11 cellular contexts compared by ENCODE assay signal in the genomic region with DNA sequence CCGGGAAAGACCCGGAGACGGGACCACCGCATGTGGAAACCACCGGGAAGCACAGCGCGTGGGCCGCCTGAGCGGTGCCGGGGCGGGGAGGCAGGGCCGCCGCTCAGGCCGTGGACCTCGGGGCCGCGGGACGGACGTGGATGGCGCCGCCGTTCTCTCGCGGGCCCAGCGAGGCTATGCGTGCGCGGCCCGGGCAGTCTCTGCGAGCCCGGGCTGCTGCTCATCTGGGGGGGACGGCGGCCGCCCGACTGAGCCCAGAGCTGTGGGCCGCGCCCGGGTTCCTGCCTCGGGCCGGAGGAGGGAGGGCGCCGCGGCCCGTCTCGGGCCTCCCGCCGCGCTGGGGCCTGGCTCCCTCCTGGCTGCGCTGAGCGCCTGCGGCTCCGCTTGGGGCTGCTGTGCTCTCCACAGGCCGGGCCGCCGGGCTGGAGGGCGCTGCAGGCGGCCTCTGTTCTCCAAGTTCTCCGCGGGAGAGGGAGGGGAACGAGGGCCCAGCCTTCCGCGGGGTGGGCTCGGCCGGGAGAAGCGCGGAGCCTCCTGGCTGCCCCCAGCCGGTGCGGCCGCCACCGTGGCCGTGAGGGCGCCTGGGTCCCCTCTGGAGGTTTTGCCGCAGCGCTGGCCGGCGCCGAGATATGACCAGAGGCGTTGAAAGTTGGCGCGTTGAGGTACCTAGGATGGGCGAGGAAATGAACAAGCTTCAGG. TPM values are rescaled to one million over a fixed set of nuclear protein-coding genes. Genes with fewer than 3 reads are reported as not detected.
A peak's percentile ranks its signal among the peaks of the same experiment; 100 is the strongest.
DNase-seq lines count a peak whose midpoint lies in the region; ATAC-seq and TF ChIP-seq lines count a peak whose summit lies in the region.
"Had no signal": no experiment of that assay in that cellular context is flagged by ENCODE, and none has a peak within 500 bp of the region (broad histone marks: within the 10 kb centered on the region; RNA-seq: fewer than 3 reads in every experiment).

No MANE protein-coding gene starts in this region.

- ATAC-seq in right cardiac atrium (peak; percentile 75 to 78), natural killer cell (peak; percentile 26 to 64 (median 39)), GM18511 (IDR thresholded peaks at IDR 0.05; ENCODE audit: unreplicated experiment) (no peak), HG03175 (IDR thresholded peaks at IDR 0.05; ENCODE audit: unreplicated experiment) (no peak)
- ATAC-seq: activated CD8-positive, alpha-beta T cell treated with anti-CD3 and anti-CD28 coated beads for 36 hours had no signal

- H3K9me3 Mint-ChIP-seq in MCF 10A (ENCODE audit: unreplicated experiment) (no peaks in the 10 kb centered on the region), natural killer cell (no peaks in the 10 kb centered on the region)
- H3K9me3 Mint-ChIP-seq in activated T-helper 1 cell treated with anti-CD3 and anti-CD28 coated beads, Interleukin-12 subunit alpha, Interleukin-12 subunit beta, Interleukin-2, Interleukin-4 antibody, amounts not matched to agents 30 ng/mL and 10 ng/mL and 1 ng/mL, durations not matched to agents 14 hours and 24 hours and 36 hours: no peaks in the 10 kb centered on the region
- H3K9me3 Mint-ChIP-seq: activated CD8-positive, alpha-beta T cell treated with anti-CD3 and anti-CD28 coated beads for 36 hours had no signal

- no peak for DNase-seq in breast epithelium (ENCODE audit: low spot score in 2 of 2)
- no peak for DNase-seq in MCF 10A (ENCODE audit: unreplicated experiment)
- peak; percentile 25 to 78 (median 72) for DNase-seq in right cardiac atrium
- no peak for DNase-seq in natural killer cell
- no peak for DNase-seq in uterus
- DNase-seq in activated T-helper 1 cell treated with anti-CD3 and anti-CD28 coated beads, Interleukin-12 subunit alpha, Interleukin-12 subunit beta, Interleukin-2, Interleukin-4 antibody, amounts not matched to agents 30 ng/mL and 10 ng/mL and 1 ng/mL, durations not matched to agents 14 hours and 24 hours and 36 hours (ENCODE audit: low spot score): no peak
- DNase-seq: activated CD8-positive, alpha-beta T cell treated with anti-CD3 and anti-CD28 coated beads for 36 hours; cerebellar nuclear complex; MV-4-11 had no signal

- H3K4me1 Mint-ChIP-seq in MCF 10A (ENCODE audit: insufficient read depth, unreplicated experiment): no peaks in the 10 kb centered on the region
- peaks cover 6 to 14% of the 10 kb centered on the region in 2 donors for H3K4me1 Mint-ChIP-seq in natural killer cell
- no peaks in the 10 kb centered on the region for H3K4me1 Mint-ChIP-seq in activated T-helper 1 cell treated with anti-CD3 and anti-CD28 coated beads, Interleukin-12 subunit alpha, Interleukin-12 subunit beta, Interleukin-2, Interleukin-4 antibody, amounts not matched to agents 30 ng/mL and 10 ng/mL and 1 ng/mL, durations not matched to agents 14 hours and 24 hours and 36 hours (ENCODE audit: low read depth)

- no peak overlapping the region for H3K4me3 Mint-ChIP-seq in MCF 10A (ENCODE audit: unreplicated experiment)
- peak overlapping the region; percentile 41 for H3K4me3 Mint-ChIP-seq in natural killer cell
- no peak overlapping the region for H3K4me3 Mint-ChIP-seq in activated T-helper 1 cell treated with anti-CD3 and anti-CD28 coated beads, Interleukin-12 subunit alpha, Interleukin-12 subunit beta, Interleukin-2, Interleukin-4 antibody, amounts not matched to agents 30 ng/mL and 10 ng/mL and 1 ng/mL, durations not matched to agents 14 hours and 24 hours and 36 hours
- H3K4me3 Mint-ChIP-seq: activated CD8-positive, alpha-beta T cell treated with anti-CD3 and anti-CD28 coated beads for 36 hours had no signal

- peak overlapping the region; percentile 31 to 57 (median 36) for H3K4me3 ChIP-seq in breast epithelium
- H3K4me3 ChIP-seq in right cardiac atrium (ENCODE audit: low read length): peak overlapping the region; percentile 57
- peak overlapping the region; percentile 14 to 33 for H3K4me3 ChIP-seq in uterus

- no peak overlapping the region for H3K27ac Mint-ChIP-seq in MCF 10A (ENCODE audit: low read depth, unreplicated experiment)
- no peak overlapping the region for H3K27ac Mint-ChIP-seq in natural killer cell
- no peak overlapping the region for H3K27ac Mint-ChIP-seq in activated T-helper 1 cell treated with anti-CD3 and anti-CD28 coated beads, Interleukin-12 subunit alpha, Interleukin-12 subunit beta, Interleukin-2, Interleukin-4 antibody, amounts not matched to agents 30 ng/mL and 10 ng/mL and 1 ng/mL, durations not matched to agents 14 hours and 24 hours and 36 hours
- H3K27ac Mint-ChIP-seq: activated CD8-positive, alpha-beta T cell treated with anti-CD3 and anti-CD28 coated beads for 36 hours had no signal

- BruUV-seq in MCF 10A (replicated peaks; lab: Mats Ljungman, UMichigan): no TSS peak

- CTCF ChIA-PET in MCF 10A (lab: Yijun Ruan, JAX): interaction anchor here (0.6 to 1.3 kb wide), 4 partner anchors 12 to 410 kb away, joined by 3 to 4 read pairs (median 4); no protein-coding TSS in a partner anchor

- H3K27me3 ChIP-seq in breast epithelium: no peaks in the 10 kb centered on the region
- no peaks in the 10 kb centered on the region for H3K27me3 ChIP-seq in right cardiac atrium (ENCODE audit: control insufficient read depth, insufficient read depth)
- H3K27me3 ChIP-seq in uterus: no peaks in the 10 kb centered on the region

- no peaks in the 10 kb centered on the region for H3K4me1 ChIP-seq in breast epithelium
- peaks cover 5% of the 10 kb centered on the region for H3K4me1 ChIP-seq in right cardiac atrium (ENCODE audit: control insufficient read depth, insufficient read depth, low read length)
- H3K4me1 ChIP-seq in uterus: peaks cover 0 to 10% of the 10 kb centered on the region in 2 donors

- POLR2A ChIA-PET in MCF 10A (lab: Yijun Ruan, JAX): interaction anchor here (0.6 to 2.4 kb wide), 2 partner anchors 13 to 169 kb away, joined by 3 to 8 read pairs; a partner anchor contains a TSS

- WGBS in right cardiac atrium: 8% methylated on average over 81 of the region's 81 CpGs

- H3K9me3 ChIP-seq in breast epithelium (no peaks in the 10 kb centered on the region), right cardiac atrium (ENCODE audit: control insufficient read depth, low read length) (no peaks in the 10 kb centered on the region), uterus (no peaks in the 10 kb centered on the region)

- H3K36me3 Mint-ChIP-seq in MCF 10A (ENCODE audit: insufficient read depth, unreplicated experiment) (peaks cover 49% of the 10 kb centered on the region), natural killer cell (no peaks in the 10 kb centered on the region)
- H3K36me3 Mint-ChIP-seq in activated T-helper 1 cell treated with anti-CD3 and anti-CD28 coated beads, Interleukin-12 subunit alpha, Interleukin-12 subunit beta, Interleukin-2, Interleukin-4 antibody, amounts not matched to agents 30 ng/mL and 10 ng/mL and 1 ng/mL, durations not matched to agents 14 hours and 24 hours and 36 hours (ENCODE audit: low read depth): peaks cover 6% of the 10 kb centered on the region

- intact Hi-C loops in breast epithelium (cut with DNase I; ENCODE audit: low total_unique reads) (no loop called here), MCF 10A (cut with micrococcal nuclease) (no loop called here), right cardiac atrium (cut with DNase I) (no loop called here), natural killer cell (cut with micrococcal nuclease) (no loop called here), uterus (cut with DNase I; ENCODE audit: low total_unique reads) (no loop called here)
- intact Hi-C loops in activated T-helper 1 cell treated with anti-CD3 and anti-CD28 coated beads, Interleukin-12 subunit alpha, Interleukin-12 subunit beta, Interleukin-2, Interleukin-4 antibody, amounts not matched to agents 30 ng/mL and 10 ng/mL and 1 ng/mL, durations not matched to agents 14 hours and 24 hours and 36 hours (cut with micrococcal nuclease): no loop called here

- H3K36me3 ChIP-seq in breast epithelium (peaks cover 6% of the 10 kb centered on the region), uterus (no peaks in the 10 kb centered on the region)

- no peaks in the 10 kb centered on the region for H3K27me3 Mint-ChIP-seq in MCF 10A (ENCODE audit: insufficient read depth, unreplicated experiment)
- H3K27me3 Mint-ChIP-seq in natural killer cell (ENCODE audit: low read depth in 2 of 2): peaks cover 0 to 2% of the 10 kb centered on the region in 2 donors
- no peaks in the 10 kb centered on the region for H3K27me3 Mint-ChIP-seq in activated T-helper 1 cell treated with anti-CD3 and anti-CD28 coated beads, Interleukin-12 subunit alpha, Interleukin-12 subunit beta, Interleukin-2, Interleukin-4 antibody, amounts not matched to agents 30 ng/mL and 10 ng/mL and 1 ng/mL, durations not matched to agents 14 hours and 24 hours and 36 hours (ENCODE audit: insufficient read depth)
- H3K27me3 Mint-ChIP-seq: activated CD8-positive, alpha-beta T cell treated with anti-CD3 and anti-CD28 coated beads for 36 hours had no signal

- TF ChIP-seq POLR2A in breast epithelium (IDR thresholded peaks at IDR 0.05) (no peak), uterus (IDR thresholded peaks at IDR 0.05) (no peak)

- no peak for TF ChIP-seq CTCF in breast epithelium (IDR thresholded peaks at IDR 0.05)
- no peak for TF ChIP-seq CTCF in MCF 10A (IDR thresholded peaks at IDR 0.05; ENCODE audit: unreplicated experiment)
- TF ChIP-seq CTCF in natural killer cell (IDR thresholded peaks at IDR 0.05): no peak
- no peak for TF ChIP-seq CTCF in uterus (IDR thresholded peaks at IDR 0.05)

- no peak overlapping the region for H3K27ac ChIP-seq in breast epithelium
- no peak overlapping the region for H3K27ac ChIP-seq in right cardiac atrium (ENCODE audit: low read length)
- no peak overlapping the region for H3K27ac ChIP-seq in uterus

RNA-seq across cellular contexts. Expression of a gene that starts 13.7 kb away (rescaled TPM):
- total RNA-seq in breast epithelium (10 to 100 TPM; 38.2 to 51.5 (median 41.3) TPM), MCF 10A (2022) (77.8 and 84.2 TPM in 2 replicates), right cardiac atrium (10 to 100 TPM; 67.3 to 73.6 (median 71.6) TPM), natural killer cell (10 to 100 TPM; 72.7 to 82.5 (median 75.9) TPM), uterus (10 to 100 TPM; 28.8 to 57.9 (median 39.6) TPM)
- 87.2 TPM for polyA plus RNA-seq in right cardiac atrium
- total RNA-seq in activated T-helper 1 cell treated with anti-CD3 and anti-CD28 coated beads, Interleukin-12 subunit alpha, Interleukin-12 subunit beta, Interleukin-2, Interleukin-4 antibody, amounts not matched to agents 30 ng/mL and 10 ng/mL and 1 ng/mL, durations not matched to agents 14 hours and 24 hours and 36 hours: 109 and 114 TPM in 2 replicates

RNA-seq across cellular contexts. Expression of a gene that starts 20.8 kb away (rescaled TPM):
- 1 to 10 TPM; 1.0 to 2.3 (median 1.1) TPM for total RNA-seq in breast epithelium
- total RNA-seq in MCF 10A (2022): 5.6 and 5.7 TPM in 2 replicates
- total RNA-seq in right cardiac atrium: 10 to 100 TPM in 1 of 4 donors, 1 to 10 TPM in 3; 4.4 to 11.5 (median 8.0) TPM
- polyA plus RNA-seq in right cardiac atrium: 4.3 TPM
- 10 to 100 TPM; 26.6 to 35.6 (median 31.5) TPM for total RNA-seq in natural killer cell
- 1 to 10 TPM in 3 of 4 donors, not detected in 1; 1.3 to 3.6 (median 3.6) TPM for total RNA-seq in uterus
- total RNA-seq in activated T-helper 1 cell treated with anti-CD3 and anti-CD28 coated beads, Interleukin-12 subunit alpha, Interleukin-12 subunit beta, Interleukin-2, Interleukin-4 antibody, amounts not matched to agents 30 ng/mL and 10 ng/mL and 1 ng/mL, durations not matched to agents 14 hours and 24 hours and 36 hours: 5.1 and 5.8 TPM in 2 replicates

RNA-seq across cellular contexts. Expression of a gene that starts 25.3 kb away (rescaled TPM):
- total RNA-seq in breast epithelium: 1 to 10 TPM in 2 of 3 donors, under 1 TPM in 1; 0.64 to 5.7 (median 5.6) TPM
- total RNA-seq in MCF 10A (2022): 0.26 and 1.3 TPM in 2 replicates
- 1 to 10 TPM; 2.0 to 5.0 (median 2.6) TPM for total RNA-seq in right cardiac atrium
- 3.8 TPM for polyA plus RNA-seq in right cardiac atrium
- under 1 TPM; 0.56 to 0.75 (median 0.65) TPM for total RNA-seq in natural killer cell
- total RNA-seq in uterus: 1 to 10 TPM in 2 of 4 donors, not detected in 2; 2.0 TPM
- 0.52 TPM in 1 of 2 replicates, not detected in the other for total RNA-seq in activated T-helper 1 cell treated with anti-CD3 and anti-CD28 coated beads, Interleukin-12 subunit alpha, Interleukin-12 subunit beta, Interleukin-2, Interleukin-4 antibody, amounts not matched to agents 30 ng/mL and 10 ng/mL and 1 ng/mL, durations not matched to agents 14 hours and 24 hours and 36 hours

RNA-seq across cellular contexts. Expression of a gene that starts 27.7 kb away (rescaled TPM):
- total RNA-seq in breast epithelium (10 to 100 TPM; 43.2 to 70.8 (median 52.5) TPM), MCF 10A (2022) (173 and 193 TPM in 2 replicates), right cardiac atrium (100 to 1,000 TPM; 176 to 227 (median 203) TPM), natural killer cell (10 to 100 TPM; 63.5 to 69.8 (median 67.7) TPM), uterus (10 to 100 TPM; 12.4 to 55.5 (median 31.4) TPM)
- polyA plus RNA-seq in right cardiac atrium: 329 TPM
- total RNA-seq in activated T-helper 1 cell treated with anti-CD3 and anti-CD28 coated beads, Interleukin-12 subunit alpha, Interleukin-12 subunit beta, Interleukin-2, Interleukin-4 antibody, amounts not matched to agents 30 ng/mL and 10 ng/mL and 1 ng/mL, durations not matched to agents 14 hours and 24 hours and 36 hours: 134 and 139 TPM in 2 replicates

RNA-seq across cellular contexts. Expression of a gene that starts 30.3 kb away (rescaled TPM):
- total RNA-seq in breast epithelium (100 to 1,000 TPM in 2 of 3 donors, 10 to 100 TPM in 1; 85.8 to 121 (median 103) TPM), MCF 10A (2022) (56.0 and 70.4 TPM in 2 replicates), right cardiac atrium (100 to 1,000 TPM in 2 of 4 donors, 10 to 100 TPM in 2; 73.6 to 115 (median 100) TPM), natural killer cell (10 to 100 TPM; 22.4 to 26.9 (median 26.6) TPM), uterus (10 to 100 TPM in 3 of 4 donors, 1 to 10 TPM in 1; 3.5 to 48.9 (median 32.0) TPM)
- 158 TPM for polyA plus RNA-seq in right cardiac atrium
- 37.2 and 39.0 TPM in 2 replicates for total RNA-seq in activated T-helper 1 cell treated with anti-CD3 and anti-CD28 coated beads, Interleukin-12 subunit alpha, Interleukin-12 subunit beta, Interleukin-2, Interleukin-4 antibody, amounts not matched to agents 30 ng/mL and 10 ng/mL and 1 ng/mL, durations not matched to agents 14 hours and 24 hours and 36 hours

Comparison
In these comparisons a context has a peak if more than half of its experiments do, and no peak if none do; other contexts are left out.
1. DNase-seq: peak in right cardiac atrium (3 of 3); none in breast epithelium (0 of 2), MCF 10A (single experiment), natural killer cell (single experiment), uterus (0 of 2) and activated T-helper 1 cell treated with anti-CD3 and anti-CD28 coated beads, Interleukin-12 subunit alpha, Interleukin-12 subunit beta, Interleukin-2, Interleukin-4 antibody, amounts not matched to agents 30 ng/mL and 10 ng/mL and 1 ng/mL, durations not matched to agents 14 hours and 24 hours and 36 hours (single experiment).
2. ATAC-seq: peak in right cardiac atrium (2 of 2) and natural killer cell (3 of 3); none in GM18511 (single experiment) and HG03175 (single experiment).
3. Peak in every context shown above with its lines, with median percentiles within 50 percentile points of each other: H3K4me3 ChIP-seq.